ENCODE assay signal across 8 cellular contexts in genomic region chr5:17218353-17219005, GRCh38. TPM values are rescaled to one million over a fixed set of nuclear protein-coding genes. Genes with fewer than 3 reads are reported as not detected.
DNase-seq lines count a peak whose midpoint lies in the region; ATAC-seq and TF ChIP-seq lines count a peak whose summit lies in the region.

No MANE protein-coding gene starts in this region.

- peak; percentile 44 for ATAC-seq in GM19395 (IDR thresholded peaks at IDR 0.05; ENCODE audit: unreplicated experiment)
- ATAC-seq in activated naive CD8-positive, alpha-beta T cell treated with anti-CD3 and anti-CD28 coated beads, Interleukin-2, amount 50 U/mL, for 24 hours = peak; percentile 10
- peak; percentile 34 to 44 for ATAC-seq in right cardiac atrium

- no peaks in the 10 kb centered on the region for H3K9me3 ChIP-seq in CD4-positive, alpha-beta memory T cell (ENCODE audit: control insufficient read depth in 1 of 2, low read length in 2 of 2)
- peaks cover 5% of the 10 kb centered on the region for H3K9me3 ChIP-seq in right cardiac atrium (ENCODE audit: control insufficient read depth, low read length)

- H3K27me3 ChIP-seq in CD4-positive, alpha-beta memory T cell (ENCODE audit: insufficient read depth, low read length) = no peaks in the 10 kb centered on the region
- no peaks in the 10 kb centered on the region for H3K27me3 ChIP-seq in right cardiac atrium (ENCODE audit: control insufficient read depth, insufficient read depth)

- DNase-seq in CD4-positive, alpha-beta memory T cell = no peak
- DNase-seq in HS-27A (ENCODE audit: low read depth) (peak; percentile 78), right cardiac atrium (peak; percentile 51 to 77 (median 70)), retinal pigment epithelial cell (ENCODE audit: low read depth) (no peak), COLO829 (ENCODE audit: low spot score) (no peak), globus pallidus (ENCODE audit: low spot score) (no peak)
- no peak for DNase-seq in activated naive CD8-positive, alpha-beta T cell treated with anti-CD3 and anti-CD28 coated beads, Interleukin-2, amount 50 U/mL, for 24 hours

- POLR2A ChIA-PET in CD4-positive, alpha-beta memory T cell (lab: Charles Lee; ENCODE audit: partially characterized antibody) = no interaction called here

- no peak overlapping the region for H3K4me3 ChIP-seq in CD4-positive, alpha-beta memory T cell (ENCODE audit: low read length in 2 of 2)
- H3K4me3 ChIP-seq in right cardiac atrium (ENCODE audit: low read length) (peak overlapping the region; percentile 70), retinal pigment epithelial cell (ENCODE audit: low read length) (peak overlapping the region; percentile 95)

- no peaks in the 10 kb centered on the region for H3K4me1 ChIP-seq in CD4-positive, alpha-beta memory T cell (ENCODE audit: insufficient read depth, low read length)
- no peaks in the 10 kb centered on the region for H3K4me1 ChIP-seq in right cardiac atrium (ENCODE audit: control insufficient read depth, insufficient read depth, low read length)

- H3K36me3 ChIP-seq in CD4-positive, alpha-beta memory T cell (ENCODE audit: insufficient read depth, low read length) = no peaks in the 10 kb centered on the region

- TF ChIP-seq CTCF in retinal pigment epithelial cell (conservative IDR thresholded peaks at IDR 0.05; ENCODE audit: low read depth, low read length) = no peak

- peak overlapping the region; percentile 40 to 77 (median 62) for H3K4me3 Mint-ChIP-seq in CD4-positive, alpha-beta memory T cell
- H3K4me3 Mint-ChIP-seq in activated naive CD8-positive, alpha-beta T cell treated with anti-CD3 and anti-CD28 coated beads, Interleukin-2, amount 50 U/mL, for 24 hours = peak overlapping the region; percentile 74

- CTCF ChIA-PET in CD4-positive, alpha-beta memory T cell (lab: Charles Lee; ENCODE audit: partially characterized antibody) = no interaction called here

- WGBS in right cardiac atrium = under 1% methylated on average over 45 of the region's 45 CpGs

- peaks cover 0 to 3% of the 10 kb centered on the region in 2 donors for H3K36me3 Mint-ChIP-seq in CD4-positive, alpha-beta memory T cell
- H3K36me3 Mint-ChIP-seq in activated naive CD8-positive, alpha-beta T cell treated with anti-CD3 and anti-CD28 coated beads, Interleukin-2, amount 50 U/mL, for 24 hours (ENCODE audit: low read depth) = no peaks in the 10 kb centered on the region

- peaks cover 20 to 26% of the 10 kb centered on the region in 2 donors for H3K27me3 Mint-ChIP-seq in CD4-positive, alpha-beta memory T cell
- peaks cover 44% of the 10 kb centered on the region for H3K27me3 Mint-ChIP-seq in activated naive CD8-positive, alpha-beta T cell treated with anti-CD3 and anti-CD28 coated beads, Interleukin-2, amount 50 U/mL, for 24 hours

- H3K4me1 Mint-ChIP-seq in CD4-positive, alpha-beta memory T cell = peaks cover 6 to 13% (median 10%) of the 10 kb centered on the region in 4 donors
- H3K4me1 Mint-ChIP-seq in activated naive CD8-positive, alpha-beta T cell treated with anti-CD3 and anti-CD28 coated beads, Interleukin-2, amount 50 U/mL, for 24 hours = peaks cover 11% of the 10 kb centered on the region

- peaks cover 0 to 10% (median 0%) of the 10 kb centered on the region in 8 donors for H3K9me3 Mint-ChIP-seq in CD4-positive, alpha-beta memory T cell
- no peaks in the 10 kb centered on the region for H3K9me3 Mint-ChIP-seq in activated naive CD8-positive, alpha-beta T cell treated with anti-CD3 and anti-CD28 coated beads, Interleukin-2, amount 50 U/mL, for 24 hours

- intact Hi-C loops in CD4-positive, alpha-beta memory T cell (cut with micrococcal nuclease) = loop anchor here (5.0 kb wide), 1 partner anchor 1479 kb away; no protein-coding TSS in a partner anchor
- intact Hi-C loops in right cardiac atrium (cut with DNase I) = loop anchor here in 2 of 4 donors (5.0 kb wide), 1 partner anchor 1094 kb away; no protein-coding TSS in a partner anchor

- H3K27ac Mint-ChIP-seq in CD4-positive, alpha-beta memory T cell = peak overlapping the region in 1 of 7 donors; percentile 35
- H3K27ac Mint-ChIP-seq in activated naive CD8-positive, alpha-beta T cell treated with anti-CD3 and anti-CD28 coated beads, Interleukin-2, amount 50 U/mL, for 24 hours = peak overlapping the region; percentile 4

- H3K27ac ChIP-seq in CD4-positive, alpha-beta memory T cell (ENCODE audit: low read depth, low read length) = no peak overlapping the region
- H3K27ac ChIP-seq in right cardiac atrium (ENCODE audit: low read length) = no peak overlapping the region

RNA-seq across cellular contexts. Expression of gene BASP1, which starts 1.0 kb away (rescaled TPM):
- under 1 TPM; 0.69 to 0.90 TPM for total RNA-seq in CD4-positive, alpha-beta memory T cell
- polyA plus RNA-seq in CD4-positive, alpha-beta memory T cell = under 1 TPM; 0.10 to 0.78 TPM
- total RNA-seq in right cardiac atrium = 10 to 100 TPM in 1 of 4 donors, 1 to 10 TPM in 3; 3.8 to 12.0 (median 8.8) TPM
- polyA plus RNA-seq in right cardiac atrium = 4.8 TPM

Comparison
In these comparisons a context has a peak if more than half of its experiments do, and no peak if none do; other contexts are left out.
1. DNase-seq: peak in HS-27A (single experiment) and right cardiac atrium (3 of 3); none in CD4-positive, alpha-beta memory T cell (0 of 5), activated naive CD8-positive, alpha-beta T cell treated with anti-CD3 and anti-CD28 coated beads, Interleukin-2, amount 50 U/mL, for 24 hours (single experiment), retinal pigment epithelial cell (single experiment), COLO829 (single experiment) and globus pallidus (single experiment).
2. H3K4me3 ChIP-seq: peak in right cardiac atrium (single experiment) and retinal pigment epithelial cell (single experiment); none in CD4-positive, alpha-beta memory T cell (0 of 2).
3. Peak in every context shown above with its lines, with median percentiles within 50 percentile points of each other: ATAC-seq.